9 cellular contexts compared by ENCODE assay signal in genomic region chr11:114315749-114316368, GRCh38. TPM values are rescaled to one million over a fixed set of nuclear protein-coding genes. Genes with fewer than 3 reads are reported as not detected.
DNase-seq lines count a peak whose midpoint lies in the region; ATAC-seq and TF ChIP-seq lines count a peak whose summit lies in the region.
"Had no signal": no experiment of that assay in that cellular context is flagged by ENCODE, and none has a peak within 500 bp of the region (broad histone marks: within the 10 kb centered on the region; RNA-seq: fewer than 3 reads in every experiment).

No MANE protein-coding gene starts in this region.

- no TSS peak for BruUV-seq in Calu3 (replicated peaks; lab: Mats Ljungman, UMichigan)

- H3K9me3 ChIP-seq in colonic mucosa: no peaks in the 10 kb centered on the region
- H3K9me3 ChIP-seq in neural progenitor cell (ENCODE audit: low read depth): no peaks in the 10 kb centered on the region

- H3K27ac ChIP-seq in colonic mucosa (no peak overlapping the region), neural progenitor cell (no peak overlapping the region), caudate nucleus (ENCODE audit: low read depth, low read length) (no peak overlapping the region)

- no peaks in the 10 kb centered on the region for H3K27me3 Mint-ChIP-seq in Calu3 (ENCODE audit: unreplicated experiment)
- H3K27me3 Mint-ChIP-seq in neural progenitor cell (ENCODE audit: insufficient read depth, low read depth): peaks cover 2% of the 10 kb centered on the region

- no peaks in the 10 kb centered on the region for H3K79me2 ChIP-seq in neural progenitor cell (ENCODE audit: low read depth)

- H2AFZ ChIP-seq in neural progenitor cell (replicated peaks): peak overlapping the region; percentile 79

- ATAC-seq in HG03442 (IDR thresholded peaks at IDR 0.05; ENCODE audit: unreplicated experiment): no peak
- ATAC-seq: Panc1 had no signal

- H3K27me3 ChIP-seq in colonic mucosa (no peaks in the 10 kb centered on the region), neural progenitor cell (no peaks in the 10 kb centered on the region)

- H3K4me1 ChIP-seq in colonic mucosa (no peaks in the 10 kb centered on the region), neural progenitor cell (peaks cover 17% of the 10 kb centered on the region)

- no peaks in the 10 kb centered on the region for H3K9me3 Mint-ChIP-seq in Calu3 (ENCODE audit: low read depth, unreplicated experiment)
- no peaks in the 10 kb centered on the region for H3K9me3 Mint-ChIP-seq in neural progenitor cell

- H3K4me3 Mint-ChIP-seq in Calu3 (ENCODE audit: low read depth, unreplicated experiment): no peak overlapping the region
- H3K4me3 Mint-ChIP-seq in neural progenitor cell: no peak overlapping the region

- H3K27ac Mint-ChIP-seq in Calu3 (ENCODE audit: unreplicated experiment) (peak overlapping the region; percentile 61), neural progenitor cell (no peak overlapping the region)

- DNase-seq in Calu3: no peak
- DNase-seq in NCI-H69 (lab: John Stamatoyannopoulos, UW): peak; percentile 95
- peak; percentile 58 for DNase-seq in colonic mucosa
- no peak for DNase-seq in neural progenitor cell (ENCODE audit: low spot score)
- DNase-seq in kidney glomerular epithelial cell (lab: John Stamatoyannopoulos, UW): no peak
- DNase-seq in SW480 (ENCODE audit: low spot score): no peak
- DNase-seq in caudate nucleus (lab: John Stamatoyannopoulos, UW): no peak

- H3K4me1 Mint-ChIP-seq in Calu3 (ENCODE audit: low read depth, unreplicated experiment) (peaks cover 25% of the 10 kb centered on the region), neural progenitor cell (no peaks in the 10 kb centered on the region)

- H3K9ac ChIP-seq in colonic mucosa (ENCODE audit: low read depth in 2 of 2, low read length in 2 of 2): no peak overlapping the region
- H3K9ac ChIP-seq in neural progenitor cell: no peak overlapping the region

- H3K36me3 Mint-ChIP-seq in Calu3 (ENCODE audit: insufficient read depth, unreplicated experiment): peaks cover 23% of the 10 kb centered on the region
- no peaks in the 10 kb centered on the region for H3K36me3 Mint-ChIP-seq in neural progenitor cell

- TF ChIP-seq CTCF in Calu3 (IDR thresholded peaks at IDR 0.05; ENCODE audit: unreplicated experiment): no peak
- no peak for TF ChIP-seq CTCF in colonic mucosa (IDR thresholded peaks at IDR 0.05)
- TF ChIP-seq CTCF in neural progenitor cell (IDR thresholded peaks at IDR 0.05): no peak

- CTCF ChIA-PET in Calu3 (lab: Charles Lee): no interaction called here

- H3F3A ChIP-seq in neural progenitor cell (ENCODE audit: low read depth): peaks cover 17% of the 10 kb centered on the region

- no peaks in the 10 kb centered on the region for H3K36me3 ChIP-seq in colonic mucosa
- H3K36me3 ChIP-seq in neural progenitor cell: no peaks in the 10 kb centered on the region

- no peak overlapping the region for H3K4me3 ChIP-seq in colonic mucosa
- H3K4me3 ChIP-seq in neural progenitor cell: no peak overlapping the region

- H4K20me1 ChIP-seq in neural progenitor cell (ENCODE audit: low read depth): no peaks in the 10 kb centered on the region

- intact Hi-C loops in Calu3 (cut with micrococcal nuclease; ENCODE audit: unreplicated experiment) (loop anchor here (5.0 to 10.0 kb wide), 2 partner anchors 34 to 969 kb away; no protein-coding TSS in a partner anchor), colonic mucosa (cut with DNase I) (no loop called here)

- no peak overlapping the region for H3K4me2 ChIP-seq in neural progenitor cell

RNA-seq across cellular contexts. Expression of gene NNMT, which starts 19.7 kb away (rescaled TPM):
- 52.7 and 116 TPM in 2 replicates for total RNA-seq in Calu3 (2022)
- 10 to 100 TPM; 13.7 to 41.3 TPM for total RNA-seq in colonic mucosa
- 1.7 TPM in 1 of 2 replicates, not detected in the other for total RNA-seq in neural progenitor cell (ENCODE audit: low replicate concordance)

Comparison
In these comparisons a context has a peak if more than half of its experiments do, and no peak if none do; other contexts are left out.
1. DNase-seq: peak in NCI-H69 (single experiment) and colonic mucosa (single experiment); none in Calu3 (single experiment), neural progenitor cell (single experiment), kidney glomerular epithelial cell (single experiment), SW480 (single experiment) and caudate nucleus (0 of 61).